In genomic region chr2:4745596-4745995, GRCh38 we compare ENCODE assay signal across 16 cellular contexts.
A peak's percentile ranks its signal among the peaks of the same experiment; 100 is the strongest.
DNase-seq lines count a peak whose midpoint lies in the region; ATAC-seq and TF ChIP-seq lines count a peak whose summit lies in the region.
"Had no signal": no experiment of that assay in that cellular context is flagged by ENCODE, and none has a peak within 500 bp of the region (broad histone marks: within the 10 kb centered on the region; RNA-seq: fewer than 3 reads in every experiment).

No MANE protein-coding gene starts in this region.

- no peaks in the 10 kb centered on the region for H3K27me3 ChIP-seq in PC-9 (ENCODE audit: insufficient read depth, low read depth)
- H3K27me3 ChIP-seq: thyroid gland had no signal

- CTCF ChIA-PET in PC-9 (lab: Charles Lee) = no interaction called here

- H3K27ac ChIP-seq in SK-N-MC (peak overlapping the region; percentile 100), PC-9 (no peak overlapping the region)
- H3K27ac ChIP-seq: thyroid gland had no signal

- no peaks in the 10 kb centered on the region for H3F3A ChIP-seq in PC-9 (ENCODE audit: insufficient read depth, low read depth)

- H3K27me3 Mint-ChIP-seq in mesothelial cell of epicardium (ENCODE audit: low read depth) = no peaks in the 10 kb centered on the region
- H3K27me3 Mint-ChIP-seq: T-helper 17 cell had no signal

- DNase-seq in Daoy (ENCODE audit: low read depth) (peak; percentile 30), NCI-H146 (lab: John Stamatoyannopoulos, UW) (peak; percentile 85), SK-N-MC (ENCODE audit: low read depth, low spot score) (peak; percentile 68), mesothelial cell of epicardium (ENCODE audit: low spot score in 2 of 2, unreplicated experiment in 2 of 2) (no peak), PC-9 (no peak), NCI-H1048 (lab: John Stamatoyannopoulos, UW) (no peak)
- no peak for DNase-seq in activated CD4-positive, alpha-beta T cell treated with anti-CD3 and anti-CD28 coated beads, Interleukin-2, amount 50 U/mL, for 4 hours
- DNase-seq: activated CD4-positive, CD25-positive, alpha-beta regulatory T cell treated with anti-CD3 and anti-CD28 coated beads, Interleukin-2, amount 50 U/mL, for 72 hours; activated CD8-positive, alpha-beta memory T cell treated with anti-CD3 and anti-CD28 coated beads, Interleukin-2, amount 50 U/mL, for 4 hours; aorta; NCI-H82; stimulated activated CD8-positive, alpha-beta memory T cell treated with anti-CD3 and anti-CD28 coated beads, Interleukin-4, amount 100 ng/mL, for 48 hours; T-helper 17 cell had no signal

- H3K36me3 ChIP-seq in SK-N-MC (ENCODE audit: insufficient read depth, low read length) = no peaks in the 10 kb centered on the region
- no peaks in the 10 kb centered on the region for H3K36me3 ChIP-seq in PC-9 (ENCODE audit: low read depth)
- H3K36me3 ChIP-seq: thyroid gland had no signal

- H3K79me2 ChIP-seq in PC-9 (ENCODE audit: low read depth) = no peaks in the 10 kb centered on the region

- H2AFZ ChIP-seq in PC-9 = no peak overlapping the region

- H3K4me3 Mint-ChIP-seq in mesothelial cell of epicardium = no peak overlapping the region
- H3K4me3 Mint-ChIP-seq: T-helper 17 cell had no signal

- no peak for TF ChIP-seq CTCF in mesothelial cell of epicardium (IDR thresholded peaks at IDR 0.05; ENCODE audit: unreplicated experiment)
- TF ChIP-seq CTCF in PC-9 (conservative IDR thresholded peaks at IDR 0.05) = no peak

- no TSS peak for BruUV-seq in PC-9 (replicated peaks; lab: Mats Ljungman, UMichigan)

- H3K9me2 ChIP-seq in PC-9 (ENCODE audit: insufficient read depth) = no peaks in the 10 kb centered on the region

- H3K4me1 ChIP-seq in PC-9 (replicated peaks; ENCODE audit: insufficient read depth) = no peaks in the 10 kb centered on the region

- peaks cover 7% of the 10 kb centered on the region for H3K36me3 Mint-ChIP-seq in mesothelial cell of epicardium

- peaks cover 2% of the 10 kb centered on the region; the same call in 1 of the 2 replicates for H3K9me3 ChIP-seq in SK-N-MC (ENCODE audit: low read depth, low read length)
- H3K9me3 ChIP-seq in PC-9 (ENCODE audit: insufficient read depth, low read depth) = no peaks in the 10 kb centered on the region
- H3K9me3 ChIP-seq: thyroid gland had no signal

- H3K4me3 ChIP-seq in SK-N-MC (peak overlapping the region; percentile 83), PC-9 (no peak overlapping the region)
- H3K4me3 ChIP-seq: thyroid gland had no signal

- no peak for ATAC-seq in HG02571 (IDR thresholded peaks at IDR 0.05; ENCODE audit: unreplicated experiment)
- ATAC-seq: left lobe of liver, T-helper 17 cell had no signal

- no peaks in the 10 kb centered on the region for H4K20me1 ChIP-seq in PC-9 (ENCODE audit: insufficient read depth)

- H3K4me1 Mint-ChIP-seq in mesothelial cell of epicardium = peaks cover 6% of the 10 kb centered on the region
- H3K4me1 Mint-ChIP-seq: T-helper 17 cell had no signal

- POLR2A ChIA-PET in PC-9 (lab: Charles Lee; ENCODE audit: unreplicated experiment) = no interaction called here

- intact Hi-C loops in PC-9 (cut with micrococcal nuclease; ENCODE audit: unreplicated experiment) = no loop called here

- H3K27ac Mint-ChIP-seq in mesothelial cell of epicardium = peak overlapping the region; percentile 18
- H3K27ac Mint-ChIP-seq: T-helper 17 cell had no signal

- no peak overlapping the region for H3K4me2 ChIP-seq in PC-9

- H3K9ac ChIP-seq in SK-N-MC (ENCODE audit: insufficient read length) = peak overlapping the region; percentile 75

- peaks cover 18% of the 10 kb centered on the region for H3K9me3 Mint-ChIP-seq in mesothelial cell of epicardium

Comparison
In these comparisons a context has a peak if more than half of its experiments do, and no peak if none do; other contexts are left out.
1. DNase-seq: peak in Daoy (single experiment), NCI-H146 (single experiment) and SK-N-MC (single experiment); none in mesothelial cell of epicardium (0 of 2), activated CD4-positive, alpha-beta T cell treated with anti-CD3 and anti-CD28 coated beads, Interleukin-2, amount 50 U/mL, for 4 hours (0 of 2), PC-9 (0 of 2) and NCI-H1048 (single experiment).